ENCODE assay signal across 9 cellular contexts in genomic region chr1:53681647-53682368, GRCh38. TPM values are rescaled to one million over a fixed set of nuclear protein-coding genes. Genes with fewer than 3 reads are reported as not detected.
DNase-seq lines count a peak whose midpoint lies in the region; ATAC-seq and TF ChIP-seq lines count a peak whose summit lies in the region.
"Had no signal": no experiment of that assay in that cellular context is flagged by ENCODE, and none has a peak within 500 bp of the region (broad histone marks: within the 10 kb centered on the region; RNA-seq: fewer than 3 reads in every experiment).

No MANE protein-coding gene starts in this region.

- no peak overlapping the region for H3K27ac ChIP-seq in VCaP
- no peak overlapping the region for H3K27ac ChIP-seq in colonic mucosa

- no peak for TF ChIP-seq POLR2A in NB4 (IDR thresholded peaks at IDR 0.05; ENCODE audit: extremely low read depth, insufficient read length)

- peaks cover 40% of the 10 kb centered on the region for H3K4me1 Mint-ChIP-seq in type B pancreatic cell (ENCODE audit: unreplicated experiment)

- H3K4me1 ChIP-seq in colonic mucosa (peaks cover 6% of the 10 kb centered on the region), mucosa of descending colon (ENCODE audit: low read depth) (peaks cover 13% of the 10 kb centered on the region)

- H3K27me3 Mint-ChIP-seq in type B pancreatic cell, result peaks cover 64% of the 10 kb centered on the region

- TF ChIP-seq CTCF in NB4 (IDR thresholded peaks at IDR 0.05; ENCODE audit: low read depth, low read length) (peak; percentile 33), VCaP (conservative IDR thresholded peaks at IDR 0.05) (peak; percentile 90), colonic mucosa (IDR thresholded peaks at IDR 0.05) (peak; percentile 19), mucosa of descending colon (IDR thresholded peaks at IDR 0.05) (no peak), type B pancreatic cell (conservative IDR thresholded peaks at IDR 0.05) (peak; percentile 68)

- peak overlapping the region; percentile 45 for H3K4me3 Mint-ChIP-seq in type B pancreatic cell
- H3K4me3 Mint-ChIP-seq: T-helper 1 cell treated with Interleukin-12 subunit alpha and Interleukin-12 subunit beta and Interleukin-4 antibody, amounts not matched to agents 30 μg/mL and 1 μg/mL, for 36 hours had no signal

- H3K27me3 ChIP-seq in colonic mucosa, result no peaks in the 10 kb centered on the region

- H3K36me3 Mint-ChIP-seq in type B pancreatic cell, result no peaks in the 10 kb centered on the region

- no peak overlapping the region for H3K9ac ChIP-seq in colonic mucosa (ENCODE audit: low read depth in 2 of 2, low read length in 2 of 2)

- H3K36me3 ChIP-seq in colonic mucosa, result no peaks in the 10 kb centered on the region
- H3K36me3 ChIP-seq in mucosa of descending colon (ENCODE audit: low read depth), result no peaks in the 10 kb centered on the region

- DNase-seq in ELR (ENCODE audit: low read depth) (peak; percentile 43), NB4 (ENCODE audit: low read depth) (peak; percentile 49), colonic mucosa (peak; percentile 81), mucosa of descending colon (peak; percentile 76 to 81 (median 78)), type B pancreatic cell (ENCODE audit: extremely low spot score, unreplicated experiment) (no peak)

- H3K9me3 ChIP-seq in colonic mucosa, result no peaks in the 10 kb centered on the region
- no peaks in the 10 kb centered on the region for H3K9me3 ChIP-seq in mucosa of descending colon

- H3K9me3 Mint-ChIP-seq in type B pancreatic cell, result no peaks in the 10 kb centered on the region
- H3K9me3 Mint-ChIP-seq: T-helper 1 cell treated with Interleukin-12 subunit alpha and Interleukin-12 subunit beta and Interleukin-4 antibody, amounts not matched to agents 30 μg/mL and 1 μg/mL, for 36 hours had no signal

- no peak overlapping the region for H3K27ac Mint-ChIP-seq in type B pancreatic cell
- H3K27ac Mint-ChIP-seq: T-helper 1 cell treated with Interleukin-12 subunit alpha and Interleukin-12 subunit beta and Interleukin-4 antibody, amounts not matched to agents 30 μg/mL and 1 μg/mL, for 36 hours had no signal

- intact Hi-C loops in colonic mucosa (cut with DNase I) (loop anchor here (5.0 kb wide), 1 partner anchor 195 kb away; no protein-coding TSS in a partner anchor), mucosa of descending colon (cut with DNase I, micrococcal nuclease) (no loop called here)

- ATAC-seq in mucosa of descending colon (peak; percentile 81), HG03175 (IDR thresholded peaks at IDR 0.05; ENCODE audit: unreplicated experiment) (no peak), GM19324 (IDR thresholded peaks at IDR 0.05; ENCODE audit: low FRiP score, unreplicated experiment) (no peak)

- H3K4me3 ChIP-seq in NB4 (ENCODE audit: low read depth, low read length), result no peak overlapping the region
- H3K4me3 ChIP-seq in colonic mucosa, result no peak overlapping the region
- no peak overlapping the region for H3K4me3 ChIP-seq in mucosa of descending colon

RNA-seq across cellular contexts. Expression of gene GLIS1, which starts 57.2 kb away (rescaled TPM):
- total RNA-seq in colonic mucosa (under 1 TPM in 1 of 2 donors, not detected in 1; 0.16 TPM), mucosa of descending colon (under 1 TPM; 0.09 to 0.24 (median 0.14) TPM), type B pancreatic cell (ENCODE audit: low replicate concordance) (0.17 and 2.1 TPM in 2 replicates)
